Comparison of ENCODE assay signal across 10 cellular contexts in the genomic region with DNA sequence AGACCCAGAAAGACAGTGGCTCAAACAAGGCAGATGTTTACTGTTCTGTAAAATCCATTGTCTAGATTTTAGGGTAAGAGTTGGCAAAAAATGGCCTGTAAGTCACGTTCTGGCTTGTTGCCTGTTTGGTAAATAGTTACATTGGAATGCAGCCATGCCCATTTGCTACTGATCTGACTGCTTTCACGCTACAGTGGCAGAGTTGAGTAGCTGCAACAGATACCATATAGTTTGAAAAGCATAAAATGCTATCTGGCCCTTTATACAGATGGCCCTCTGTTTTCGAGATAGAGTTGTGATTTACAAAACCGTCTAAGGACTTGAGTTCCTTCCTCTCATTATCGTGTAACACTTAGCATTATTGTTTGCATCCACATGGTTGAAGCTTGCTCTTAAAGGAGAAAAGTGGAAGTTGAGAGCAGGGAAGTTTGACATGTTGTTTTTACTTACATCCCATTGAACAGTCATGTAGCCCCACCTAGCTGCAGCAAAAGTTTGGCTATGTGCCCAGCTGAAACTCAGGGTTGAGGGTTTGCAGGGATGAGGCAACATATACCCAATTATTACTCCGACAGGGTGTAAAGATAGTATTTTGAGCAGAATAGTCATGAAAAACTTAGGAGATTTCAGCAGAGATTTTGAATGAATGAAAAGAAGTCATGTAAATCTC. TPM values are rescaled to one million over a fixed set of nuclear protein-coding genes. Genes with fewer than 3 reads are reported as not detected.
A peak's percentile ranks its signal among the peaks of the same experiment; 100 is the strongest.
DNase-seq lines count a peak whose midpoint lies in the region; ATAC-seq, FAIRE-seq and TF ChIP-seq lines count a peak whose summit lies in the region.
"Had no signal": no experiment of that assay in that cellular context is flagged by ENCODE, and none has a peak within 500 bp of the region (broad histone marks: within the 10 kb centered on the region; RNA-seq: fewer than 3 reads in every experiment).

No MANE protein-coding gene starts in this region.

- TF ChIP-seq POLR2A in heart left ventricle (IDR thresholded peaks at IDR 0.05) = no peak

- H3K4me1 ChIP-seq in heart left ventricle (peaks cover 0 to 10% (median 0%) of the 10 kb centered on the region in 12 donors), small intestine (ENCODE audit: control insufficient read depth in 2 of 2, insufficient read depth in 1 of 2, low read depth in 1 of 2, low read length in 1 of 2) (no peaks in the 10 kb centered on the region)

- peak in 9 of 12 donors; percentile 11 to 47 (median 22) for TF ChIP-seq CTCF in heart left ventricle (IDR thresholded peaks at IDR 0.05)

- H3K27me3 ChIP-seq in heart left ventricle (no peaks in the 10 kb centered on the region), small intestine (ENCODE audit: control insufficient read depth in 2 of 2, insufficient read depth in 2 of 2, low read length in 2 of 2) (no peaks in the 10 kb centered on the region)
- H3K27me3 ChIP-seq: BLaER1 treated with 17β-estradiol and CSF1 and Interleukin-3, amounts not matched to agents 10 nM and 100 nM had no signal

- H3K36me3 ChIP-seq in heart left ventricle (peaks cover 0 to 50% (median 24%) of the 10 kb centered on the region in 9 donors), small intestine (ENCODE audit: control insufficient read depth in 2 of 2, insufficient read depth in 2 of 2, low read length in 2 of 2) (no peaks in the 10 kb centered on the region)

- 51 to 59% (median 52%) methylated on average over 6 of the region's 6 CpGs for WGBS in heart left ventricle, 4 donors
- WGBS in small intestine, 3 donors = 24 to 41% (median 40%) methylated on average over 6 of the region's 6 CpGs

- H3K9me3 ChIP-seq in heart left ventricle (no peaks in the 10 kb centered on the region), small intestine (ENCODE audit: control insufficient read depth, low read depth) (no peaks in the 10 kb centered on the region)
- H3K9me3 ChIP-seq: BLaER1 treated with 17β-estradiol and CSF1 and Interleukin-3, amounts not matched to agents 10 nM and 100 nM had no signal

- peak; percentile 86 for DNase-seq in SIG-M5 treated with dmso at 0.1 percent for 504 hours (lab: John Stamatoyannopoulos, UW; ENCODE audit: unreplicated experiment)
- no peak for DNase-seq in SIG-M5 (lab: John Stamatoyannopoulos, UW)
- peak; percentile 98 for DNase-seq in NCI-H1105 treated with DMSO at 0.1 percent for 48 hours (lab: John Stamatoyannopoulos, UW)
- peak; percentile 12 for DNase-seq in T1000 (lab: John Stamatoyannopoulos, UW)
- DNase-seq in heart left ventricle = peak in 3 of 5 donors; percentile 36 to 39 (median 39)
- DNase-seq in small intestine = peak; percentile 51
- DNase-seq in SW 1271 (lab: John Stamatoyannopoulos, UW) = no peak

- intact Hi-C loops in heart left ventricle (cut with DNase I) = no loop called here

- peak overlapping the region in 1 of 12 donors; percentile 57 for H3K27ac ChIP-seq in heart left ventricle
- H3K27ac ChIP-seq in small intestine (ENCODE audit: low read depth in 1 of 2, low read length in 1 of 2) = no peak overlapping the region

- ATAC-seq in heart left ventricle (peak in 2 of 4 donors; percentile 44 to 54), HG02981 (IDR thresholded peaks at IDR 0.05; ENCODE audit: unreplicated experiment) (no peak)

- no peak for FAIRE-seq in small intestine (lab: Jason Lieb, UNC)
- FAIRE-seq: TTC549 had no signal

- H3K4me3 ChIP-seq in heart left ventricle = no peak overlapping the region
- no peak overlapping the region for H3K4me3 ChIP-seq in small intestine (ENCODE audit: low read depth in 1 of 2, low read length in 2 of 2)
- H3K4me3 ChIP-seq: BLaER1 treated with 17β-estradiol and CSF1 and Interleukin-3, amounts not matched to agents 10 nM and 100 nM had no signal

RNA-seq across cellular contexts. Expression of gene SCFD1, which starts 11.3 kb away (rescaled TPM):
- 10 to 100 TPM; 23.5 to 56.2 (median 41.4) TPM for total RNA-seq in heart left ventricle
- polyA plus RNA-seq in heart left ventricle (10 to 100 TPM; 41.0 to 64.4 TPM), small intestine (10 to 100 TPM; 39.7 to 73.8 (median 51.6) TPM)

RNA-seq across cellular contexts. Expression of gene G2E3, which starts 51.9 kb away (rescaled TPM):
- total RNA-seq in heart left ventricle = 10 to 100 TPM in 1 of 9 donors, 1 to 10 TPM in 8; 2.8 to 10.2 (median 8.2) TPM
- polyA plus RNA-seq in heart left ventricle (1 to 10 TPM; 2.4 to 5.5 TPM), small intestine (1 to 10 TPM; 2.2 to 4.9 (median 2.2) TPM)

Comparison
In these comparisons a context has a peak if more than half of its experiments do, and no peak if none do; other contexts are left out.
1. DNase-seq: peak in SIG-M5 treated with dmso at 0.1 percent for 504 hours (single experiment), NCI-H1105 treated with DMSO at 0.1 percent for 48 hours (single experiment), T1000 (single experiment), heart left ventricle (3 of 5) and small intestine (single experiment); none in SIG-M5 (single experiment) and SW 1271 (0 of 2).